14 cellular contexts compared by ENCODE assay signal in the genomic region with DNA sequence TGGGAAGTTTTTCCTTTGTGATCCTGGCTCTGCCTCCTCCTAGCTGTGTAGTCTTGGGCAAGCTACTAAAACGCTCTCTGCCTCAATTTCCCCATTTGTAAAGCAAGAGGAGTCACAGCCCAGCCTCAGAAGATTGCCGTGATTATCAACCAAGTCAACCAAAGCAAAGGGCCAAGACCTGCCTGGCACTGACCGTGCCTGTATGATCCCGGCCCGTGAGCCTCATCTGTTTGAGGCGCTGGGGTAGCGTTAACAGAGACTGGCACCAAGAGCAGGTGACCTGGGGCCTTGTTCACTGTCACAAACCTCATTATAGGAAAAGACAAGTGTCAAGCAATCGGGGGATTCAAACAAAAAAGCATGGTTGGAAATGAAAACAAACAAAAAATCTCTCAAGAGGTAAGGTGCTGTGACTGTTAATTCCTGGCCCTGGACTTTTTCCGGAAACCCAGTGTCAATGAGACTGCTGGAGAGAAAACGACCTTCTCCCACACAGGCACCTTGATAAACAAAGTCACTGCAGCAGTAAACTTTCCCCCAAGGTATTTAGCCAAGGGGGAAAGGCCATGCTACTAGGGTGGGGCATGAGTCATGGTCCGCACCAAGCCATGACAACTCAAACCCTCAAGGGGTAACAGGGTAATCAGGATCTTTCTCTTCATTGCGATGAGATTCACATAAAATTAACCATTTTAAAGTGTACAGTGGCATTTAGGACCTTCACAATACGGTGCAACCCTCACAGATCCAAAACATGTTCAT. TPM values are rescaled to one million over a fixed set of nuclear protein-coding genes. Genes with fewer than 3 reads are reported as not detected.
A peak's percentile ranks its signal among the peaks of the same experiment; 100 is the strongest.
DNase-seq lines count a peak whose midpoint lies in the region; ATAC-seq, FAIRE-seq and TF ChIP-seq lines count a peak whose summit lies in the region.
"Had no signal": no experiment of that assay in that cellular context is flagged by ENCODE, and none has a peak within 500 bp of the region (broad histone marks: within the 10 kb centered on the region; RNA-seq: fewer than 3 reads in every experiment).

No MANE protein-coding gene starts in this region.

- H3K4me3 Mint-ChIP-seq in stimulated activated naive B cell treated with anti-CD40 and anti-IgM and Interleukin-4, amounts not matched to agents 10 μg/mL and 1 μg/mL and 100 μg/mL, for 72 hours: no peak overlapping the region
- H3K4me3 Mint-ChIP-seq: CD4-positive, alpha-beta T cell had no signal

- peaks cover 25 to 43% of the 10 kb centered on the region in 2 donors for H3K36me3 Mint-ChIP-seq in stimulated activated naive B cell treated with anti-CD40 and anti-IgM and Interleukin-4, amounts not matched to agents 10 μg/mL and 1 μg/mL and 100 μg/mL, for 72 hours

- no peak overlapping the region for H3K27ac Mint-ChIP-seq in stimulated activated naive B cell treated with anti-CD40 and anti-IgM and Interleukin-4, amounts not matched to agents 10 μg/mL and 1 μg/mL and 100 μg/mL, for 72 hours
- H3K27ac Mint-ChIP-seq: CD4-positive, alpha-beta T cell had no signal

- no peaks in the 10 kb centered on the region for H3K9me3 ChIP-seq in keratinocyte (ENCODE audit: control insufficient read depth, low read depth, low read length)

- no peaks in the 10 kb centered on the region for H3K27me3 Mint-ChIP-seq in stimulated activated naive B cell treated with anti-CD40 and anti-IgM and Interleukin-4, amounts not matched to agents 10 μg/mL and 1 μg/mL and 100 μg/mL, for 72 hours
- H3K27me3 Mint-ChIP-seq: CD4-positive, alpha-beta T cell had no signal

- H3K4me1 ChIP-seq in keratinocyte (ENCODE audit: control insufficient read depth, extremely low read depth, insufficient read depth, low read length): peaks cover 52% of the 10 kb centered on the region

- H3K9me3 Mint-ChIP-seq in stimulated activated naive B cell treated with anti-CD40 and anti-IgM and Interleukin-4, amounts not matched to agents 10 μg/mL and 1 μg/mL and 100 μg/mL, for 72 hours: peaks cover 3 to 5% of the 10 kb centered on the region in 2 donors
- H3K9me3 Mint-ChIP-seq: CD4-positive, alpha-beta T cell had no signal

- ATAC-seq in Right ventricle myocardium superior (ENCODE audit: poor library complexity) (no peak), Right ventricle myocardium inferior (no peak), HG02852 (IDR thresholded peaks at IDR 0.05; ENCODE audit: unreplicated experiment) (no peak)
- ATAC-seq in stimulated activated naive B cell treated with anti-CD40 and anti-IgM and Interleukin-4, amounts not matched to agents 10 μg/mL and 1 μg/mL and 100 μg/mL, for 72 hours (replicated peaks): no peak

- intact Hi-C loops in Right ventricle myocardium superior (cut with DNase I): no loop called here
- intact Hi-C loops in Right ventricle myocardium inferior (cut with DNase I): no loop called here

- peaks cover 66% of the 10 kb centered on the region for H3K79me2 ChIP-seq in keratinocyte (ENCODE audit: control insufficient read depth, insufficient read depth, low read length)

- no peak overlapping the region for H3K4me3 ChIP-seq in keratinocyte (ENCODE audit: control insufficient read depth in 2 of 3, extremely low read depth in 1 of 3, insufficient read depth in 2 of 3, low read depth in 1 of 3, low read length in 3 of 3)

- H4K20me1 ChIP-seq in keratinocyte (ENCODE audit: control insufficient read depth, extremely low read depth, insufficient read depth, low read length): no peaks in the 10 kb centered on the region

- FAIRE-seq in keratinocyte (lab: Jason Lieb, UNC): no peak
- FAIRE-seq: H54 had no signal

- H3K36me3 ChIP-seq in keratinocyte (ENCODE audit: control insufficient read depth in 2 of 2, extremely low read depth in 1 of 2, insufficient read depth in 2 of 2, low read length in 2 of 2): peaks cover 38 to 69% of the 10 kb centered on the region in 2 experiments

- H3K4me2 ChIP-seq in keratinocyte (ENCODE audit: control insufficient read depth, extremely low read depth, insufficient read depth, low read depth, low read length): peak overlapping the region; percentile 69

- H3K9me1 ChIP-seq in keratinocyte (ENCODE audit: control insufficient read depth, extremely low read depth, insufficient read depth, low read length): peaks cover 5% of the 10 kb centered on the region

- H3K27ac ChIP-seq in keratinocyte (ENCODE audit: control insufficient read depth, insufficient read depth, low read length): peak overlapping the region; percentile 52

- H3K27me3 ChIP-seq in keratinocyte (ENCODE audit: control insufficient read depth, extremely low read depth, insufficient read depth, low read length): no peaks in the 10 kb centered on the region

- no peak for TF ChIP-seq CTCF in keratinocyte (optimal IDR thresholded peaks at IDR 0.05 in 1 of 3, IDR thresholded peaks at IDR 0.05 in 1 of 3, conservative IDR thresholded peaks at IDR 0.05 in 1 of 3; ENCODE audit: extremely low read depth in 1 of 3, insufficient read depth in 2 of 3, low read length in 3 of 3)

- peaks cover 4 to 16% of the 10 kb centered on the region in 2 donors for H3K4me1 Mint-ChIP-seq in stimulated activated naive B cell treated with anti-CD40 and anti-IgM and Interleukin-4, amounts not matched to agents 10 μg/mL and 1 μg/mL and 100 μg/mL, for 72 hours

- no peak overlapping the region for H3K9ac ChIP-seq in keratinocyte (ENCODE audit: control insufficient read depth, extremely low read depth, insufficient read depth, low read length)

- dilution Hi-C loops in keratinocyte (cut with MboI; ENCODE audit: extremely low pct_ligation_motif_present, low sequenced_read_pairs): no loop called here

- peak; percentile 12 for DNase-seq in Right ventricle myocardium superior
- DNase-seq in Right ventricle myocardium inferior (ENCODE audit: missing footprints): no peak
- peak; percentile 52 for DNase-seq in RPMI7951 (ENCODE audit: low read depth)
- no peak for DNase-seq in keratinocyte (ENCODE audit: low read depth, low spot score)
- no peak for DNase-seq in GF-D8 (lab: John Stamatoyannopoulos, UW)
- DNase-seq in stimulated activated naive B cell treated with anti-CD40 and anti-IgM and Interleukin-4, amounts not matched to agents 10 μg/mL and 1 μg/mL and 100 μg/mL, for 72 hours: no peak
- DNase-seq: Kasumi-1, MV-4-11, NCI-H1436, NCI-H2029 treated with DMSO at 0.1 percent for 48 hours, NCI-H510A had no signal

- H2AFZ ChIP-seq in keratinocyte (ENCODE audit: control insufficient read depth, low read length): no peak overlapping the region

RNA-seq across cellular contexts. Expression of a gene that starts 5.4 kb away (rescaled TPM):
- total RNA-seq in Right ventricle myocardium superior: 5.0 TPM
- total RNA-seq in Right ventricle myocardium inferior: 7.4 TPM
- 17.2 and 17.4 TPM in 2 replicates for total RNA-seq in RPMI7951 (2014; rRNA removed; shearing (Covaris generic))
- 70.6 to 81.0 TPM (median 76.3 TPM) in 3 replicates for polyA plus RNA-seq in keratinocyte
- 25.0 TPM for polyA plus RNA-seq in keratinocyte (2011; ENCODE audit: low read depth)
- 37.0 and 40.4 TPM in 2 replicates for polyA plus RNA-seq in keratinocyte (2011; cell fraction: cytosol; rRNA removed)
- 88.4 and 98.8 TPM in 2 replicates for polyA plus RNA-seq in keratinocyte (2011; cell fraction: nucleus; rRNA removed)
- 21.6 and 65.3 TPM in 2 replicates for polyA plus RNA-seq in keratinocyte (2012; ENCODE audit: low replicate concordance)
- polyA minus RNA-seq in keratinocyte: 93.4 to 102 TPM (median 95.1 TPM) in 3 replicates
- 72.3 TPM for polyA minus RNA-seq in keratinocyte (2011; cell fraction: cytosol; rRNA and poly(A)+ RNA removed)
- polyA minus RNA-seq in keratinocyte (2011; cell fraction: nucleus; rRNA and poly(A)+ RNA removed): 70.5 and 110 TPM in 2 replicates

Comparison
In these comparisons a context has a peak if more than half of its experiments do, and no peak if none do; other contexts are left out.
1. DNase-seq: peak in Right ventricle myocardium superior (single experiment) and RPMI7951 (single experiment); none in Right ventricle myocardium inferior (single experiment), keratinocyte (single experiment), GF-D8 (single experiment) and stimulated activated naive B cell treated with anti-CD40 and anti-IgM and Interleukin-4, amounts not matched to agents 10 μg/mL and 1 μg/mL and 100 μg/mL, for 72 hours (single experiment).